Comparison of ENCODE assay signal across 9 cellular contexts in the genomic region with DNA sequence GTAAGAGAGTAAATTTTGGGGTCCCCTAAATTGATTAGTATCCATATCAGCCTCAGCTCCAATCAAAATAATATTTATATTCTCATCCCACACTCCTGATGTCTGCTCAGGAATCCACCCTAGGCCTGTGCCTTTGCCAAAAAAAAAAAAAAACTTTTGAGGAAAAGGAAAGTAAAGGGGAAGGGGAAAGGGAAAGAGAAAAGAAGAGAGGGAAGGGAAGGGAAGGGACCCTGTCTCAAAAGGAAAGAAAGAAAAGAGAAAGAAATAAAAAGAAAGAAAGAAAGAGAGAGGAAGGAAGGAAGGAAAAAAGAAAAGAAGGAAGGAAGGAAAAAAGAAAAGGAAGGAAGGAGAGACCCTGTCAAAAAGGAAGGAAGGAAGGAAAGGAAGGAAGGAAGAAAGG.
"Had no signal": no experiment of that assay in that cellular context is flagged by ENCODE, and none has a peak within 500 bp of the region (broad histone marks: within the 10 kb centered on the region; RNA-seq: fewer than 3 reads in every experiment).

No MANE protein-coding gene starts in this region.

- H3K27ac ChIP-seq: adrenal gland, KMS-11, PC-9 had no signal

- H3K36me3 ChIP-seq: adrenal gland had no signal

- H3K27ac Mint-ChIP-seq: activated B cell treated with CpG ODN at 0.5 μM for 24 hours; activated CD8-positive, alpha-beta T cell treated with anti-CD3 and anti-CD28 coated beads, Interleukin-2, amount 10 ng/mL, durations not matched to agents 7 days and 5 days; activated naive CD8-positive, alpha-beta T cell treated with anti-CD3 and anti-CD28 coated beads, Interleukin-2, amount 10 ng/mL, durations not matched to agents 7 days and 5 days; T-helper 17 cell had no signal

- H3K9me3 Mint-ChIP-seq: activated B cell treated with CpG ODN at 0.5 μM for 24 hours; activated naive CD8-positive, alpha-beta T cell treated with anti-CD3 and anti-CD28 coated beads, Interleukin-2, amount 10 ng/mL, durations not matched to agents 7 days and 5 days had no signal

- DNase-seq: activated B cell treated with CpG ODN at 0.5 μM for 24 hours; activated CD8-positive, alpha-beta memory T cell treated with anti-CD3 and anti-CD28 coated beads, Interleukin-2, amount 50 U/mL, for 48 hours; activated naive CD8-positive, alpha-beta T cell treated with anti-CD3 and anti-CD28 coated beads, Interleukin-2, amount 10 ng/mL, durations not matched to agents 7 days and 5 days; activated T-cell treated with anti-CD3 and anti-CD28 coated beads, Interleukin-2, amount 50 U/mL, for 1 hour had no signal

- H3K4me3 Mint-ChIP-seq: activated B cell treated with CpG ODN at 0.5 μM for 24 hours; activated CD8-positive, alpha-beta T cell treated with anti-CD3 and anti-CD28 coated beads, Interleukin-2, amount 10 ng/mL, durations not matched to agents 7 days and 5 days; activated naive CD8-positive, alpha-beta T cell treated with anti-CD3 and anti-CD28 coated beads, Interleukin-2, amount 10 ng/mL, durations not matched to agents 7 days and 5 days; T-helper 17 cell had no signal

- H3K9me3 ChIP-seq: adrenal gland had no signal

- H3K4me1 ChIP-seq: adrenal gland had no signal

- H3K4me2 ChIP-seq: KMS-11, PC-9 had no signal

- H2AFZ ChIP-seq: PC-9 had no signal

- H3K4me3 ChIP-seq: adrenal gland, PC-9 had no signal

- H3K36me3 Mint-ChIP-seq: activated naive CD8-positive, alpha-beta T cell treated with anti-CD3 and anti-CD28 coated beads, Interleukin-2, amount 10 ng/mL, durations not matched to agents 7 days and 5 days had no signal

- H3K9ac ChIP-seq: KMS-11 had no signal
